11 cellular contexts compared by ENCODE assay signal in the genomic region with DNA sequence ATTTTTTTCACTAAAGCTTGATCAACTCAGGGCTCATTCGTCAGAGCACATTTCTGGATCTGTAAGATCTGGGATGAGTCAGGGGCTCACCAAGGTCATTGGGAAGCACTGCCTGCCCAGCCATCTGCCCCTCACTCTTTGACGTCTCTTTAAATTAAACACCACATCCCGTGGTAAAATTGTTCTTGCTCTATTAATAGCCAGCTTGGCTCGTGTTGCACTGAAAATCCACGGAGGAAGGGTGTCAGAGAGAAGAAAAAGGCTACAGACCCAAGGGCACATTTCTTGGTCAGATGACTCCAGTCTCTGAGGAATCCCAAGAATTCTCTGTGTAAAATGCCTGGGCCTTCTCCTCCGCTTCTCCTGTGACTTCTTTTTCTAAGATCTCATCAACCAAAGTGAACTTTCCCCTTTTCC. TPM values are rescaled to one million over a fixed set of nuclear protein-coding genes. Genes with fewer than 3 reads are reported as not detected.
A peak's percentile ranks its signal among the peaks of the same experiment; 100 is the strongest.
DNase-seq lines count a peak whose midpoint lies in the region; ATAC-seq and TF ChIP-seq lines count a peak whose summit lies in the region.
"Had no signal": no experiment of that assay in that cellular context is flagged by ENCODE, and none has a peak within 500 bp of the region (broad histone marks: within the 10 kb centered on the region; RNA-seq: fewer than 3 reads in every experiment).

No MANE protein-coding gene starts in this region.

- no peak for ATAC-seq in GM21529 (IDR thresholded peaks at IDR 0.05; ENCODE audit: unreplicated experiment)
- ATAC-seq in HG02938 (IDR thresholded peaks at IDR 0.05; ENCODE audit: unreplicated experiment), result no peak
- no peak for ATAC-seq in GM18520 (IDR thresholded peaks at IDR 0.05; ENCODE audit: unreplicated experiment)
- ATAC-seq: A549 had no signal

- peak; percentile 17 for DNase-seq in 8988T
- peak; percentile 71 for DNase-seq in HT1080 (ENCODE audit: low read depth)
- peak; percentile 81 for DNase-seq in choroid plexus epithelial cell (ENCODE audit: low read depth)
- DNase-seq in kidney tubule cell (ENCODE audit: low spot score), result peak; percentile 80
- no peak for DNase-seq in NCI-H2081 treated with DMSO at 0.1 percent for 48 hours (lab: John Stamatoyannopoulos, UW)
- DNase-seq: Kasumi-1, NCI-H748 treated with DMSO at 0.1 percent for 48 hours had no signal

- no peak overlapping the region for H3K4me3 ChIP-seq in choroid plexus epithelial cell (ENCODE audit: low read depth, low read length)
- H3K4me3 ChIP-seq: A549 had no signal

- no peak for TF ChIP-seq CTCF in choroid plexus epithelial cell (conservative IDR thresholded peaks at IDR 0.05; ENCODE audit: low read depth, low read length)

RNA-seq across cellular contexts. Expression of gene GATB, which starts 45.7 kb away (rescaled TPM):
- total RNA-seq in HT1080 (2014; rRNA removed; shearing (Covaris generic)), result 33.1 and 35.7 TPM in 2 replicates
- 24.4 and 27.8 TPM in 2 replicates for polyA plus RNA-seq in HT1080 (2015; cell fraction: cytosol; rRNA removed)
- polyA plus RNA-seq in HT1080 (2015; cell fraction: nucleus; rRNA removed), result 34.1 and 34.7 TPM in 2 replicates
